10 cellular contexts compared by ENCODE assay signal in genomic region chr1:203475012-203475981, GRCh38. TPM values are rescaled to one million over a fixed set of nuclear protein-coding genes. Genes with fewer than 3 reads are reported as not detected.
DNase-seq lines count a peak whose midpoint lies in the region; ATAC-seq, FAIRE-seq and TF ChIP-seq lines count a peak whose summit lies in the region.
"Had no signal": no experiment of that assay in that cellular context is flagged by ENCODE, and none has a peak within 500 bp of the region (broad histone marks: within the 10 kb centered on the region; RNA-seq: fewer than 3 reads in every experiment).

Gene PRELP, plus strand, starts transcription at chr1:203475806. Its CDS starts 7,379 bp downstream, at chr1:203483185.

- H3K4me1 Mint-ChIP-seq in osteocyte (ENCODE audit: unreplicated experiment) = peaks cover 58% of the 10 kb centered on the region

- no peak for TF ChIP-seq CTCF in osteocyte (IDR thresholded peaks at IDR 0.05)

- H3K27ac Mint-ChIP-seq in osteocyte (ENCODE audit: unreplicated experiment) = peak within 1 kb of the TSS; percentile 62
- H3K27ac Mint-ChIP-seq: stimulated activated naive CD8-positive, alpha-beta T cell treated with anti-CD3 and anti-CD28 coated beads, Interleukin-15, Interleukin-2, amounts not matched to agents 100 ng/mL and 50 ng/mL, for 24 hours had no signal

- no peak for FAIRE-seq in frontal cortex (lab: Jason Lieb, UNC)

- H3K27me3 Mint-ChIP-seq in osteocyte (ENCODE audit: unreplicated experiment) = no peaks in the 10 kb centered on the region

- ATAC-seq in activated CD4-positive, CD25-positive, alpha-beta regulatory T cell treated with anti-CD3 and anti-CD28 coated beads, Interleukin-2, amount 50 U/mL, for 24 hours = no peak
- no peak for ATAC-seq in GM18858 (IDR thresholded peaks at IDR 0.05; ENCODE audit: unreplicated experiment)

- peak within 1 kb of the TSS; percentile 31 for H3K4me3 Mint-ChIP-seq in osteocyte (ENCODE audit: unreplicated experiment)
- H3K4me3 Mint-ChIP-seq: stimulated activated naive CD8-positive, alpha-beta T cell treated with anti-CD3 and anti-CD28 coated beads, Interleukin-15, Interleukin-2, amounts not matched to agents 100 ng/mL and 50 ng/mL, for 24 hours had no signal

- no peaks in the 10 kb centered on the region for H3K36me3 Mint-ChIP-seq in osteocyte (ENCODE audit: unreplicated experiment)

- no peaks in the 10 kb centered on the region for H3K9me3 Mint-ChIP-seq in osteocyte (ENCODE audit: unreplicated experiment)
- H3K9me3 Mint-ChIP-seq: stimulated activated naive CD8-positive, alpha-beta T cell treated with anti-CD3 and anti-CD28 coated beads, Interleukin-15, Interleukin-2, amounts not matched to agents 100 ng/mL and 50 ng/mL, for 24 hours had no signal

- DNase-seq in DMS153 (lab: John Stamatoyannopoulos, UW) (peak; percentile 78), NCI-H526 treated with DMSO at 0.1 percent for 48 hours (lab: John Stamatoyannopoulos, UW) (peak; percentile 43), frontal cortex (ENCODE audit: low spot score in 2 of 2) (peak; percentile 60 to 61), osteocyte (ENCODE audit: extremely low spot score, unreplicated experiment) (no peak), OCI-M2 (lab: John Stamatoyannopoulos, UW; ENCODE audit: unreplicated experiment) (no peak)
- DNase-seq in stimulated activated CD4-positive, alpha-beta T cell treated with anti-CD3 and anti-CD28 coated beads, Interleukin-12 subunit alpha, Interleukin-12 subunit beta, amount 100 ng/mL, for 4 hours = no peak

RNA-seq across cellular contexts. Expression of gene PRELP, which starts in this region (rescaled TPM):
- 0.41 TPM for total RNA-seq in frontal cortex
- 0.94 and 1.0 TPM in 2 replicates for total RNA-seq in osteocyte
- total RNA-seq: epithelial cell of proximal tubule had no signal

Comparison
In these comparisons a context has a peak if more than half of its experiments do, and no peak if none do; other contexts are left out.
1. Peak in DNase-seq in frontal cortex; RNA of the gene not detected or under 1 TPM.
2. DNase-seq: peak in DMS153 (single experiment) and NCI-H526 treated with DMSO at 0.1 percent for 48 hours (single experiment); none in osteocyte (single experiment), stimulated activated CD4-positive, alpha-beta T cell treated with anti-CD3 and anti-CD28 coated beads, Interleukin-12 subunit alpha, Interleukin-12 subunit beta, amount 100 ng/mL, for 4 hours (single experiment) and OCI-M2 (single experiment).